Comparison of ENCODE assay signal across 8 cellular contexts in the genomic region with DNA sequence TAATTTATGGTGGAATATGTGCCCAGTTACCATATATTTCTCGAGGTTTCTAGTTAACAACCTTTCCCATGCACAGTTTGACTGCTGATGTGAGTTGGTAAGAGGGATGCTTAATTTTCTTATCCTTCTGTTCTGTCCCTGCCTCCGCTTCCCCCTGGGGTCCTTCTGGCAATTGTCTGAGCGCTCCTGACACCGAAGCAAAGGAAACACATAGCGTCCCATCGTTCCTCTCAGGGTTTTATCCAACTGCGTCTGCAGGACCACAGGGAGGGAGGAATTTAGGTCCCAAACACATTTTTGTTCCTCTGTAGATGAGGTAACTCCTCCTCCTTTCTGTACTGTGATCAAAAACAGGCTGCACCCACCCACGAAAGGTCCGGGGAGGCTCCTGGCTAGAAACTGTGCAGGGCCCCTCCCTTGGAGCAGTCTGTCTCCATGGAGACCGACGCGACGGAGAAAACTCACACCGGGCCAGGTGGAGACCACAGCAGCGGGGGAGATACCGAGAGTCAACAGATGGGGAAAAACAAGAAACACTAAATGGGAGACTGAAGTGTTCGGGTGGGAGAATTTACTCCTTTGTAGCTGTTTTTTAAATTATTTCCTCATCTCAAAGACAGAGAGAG.
DNase-seq lines count a peak whose midpoint lies in the region; ATAC-seq and TF ChIP-seq lines count a peak whose summit lies in the region.

No MANE protein-coding gene starts in this region.

- H3K27ac Mint-ChIP-seq in chondrocyte (ENCODE audit: unreplicated experiment), result peak overlapping the region; percentile 23
- no peak overlapping the region for H3K27ac Mint-ChIP-seq in CD4-positive, alpha-beta memory T cell

- DNase-seq in chondrocyte (ENCODE audit: low spot score), result no peak
- no peak for DNase-seq in activated CD8-positive, alpha-beta memory T cell treated with anti-CD3 and anti-CD28 coated beads, Interleukin-2, amount 50 U/mL, for 4 hours
- DNase-seq in activated CD4-positive, alpha-beta T cell treated with anti-CD3 and anti-CD28 coated beads for 48 hours, result no peak
- DNase-seq in CD4-positive, alpha-beta memory T cell, result no peak

- no peak overlapping the region for H3K27ac ChIP-seq in HUES6 (ENCODE audit: low read depth, low read length)
- H3K27ac ChIP-seq in muscle layer of colon (ENCODE audit: low read depth, low read length), result no peak overlapping the region
- no peak overlapping the region for H3K27ac ChIP-seq in CD4-positive, alpha-beta memory T cell (ENCODE audit: low read depth, low read length)

- no peaks in the 10 kb centered on the region for H3K36me3 Mint-ChIP-seq in chondrocyte (ENCODE audit: low read depth)
- no peaks in the 10 kb centered on the region for H3K36me3 Mint-ChIP-seq in CD4-positive, alpha-beta memory T cell

- H3K27me3 ChIP-seq in HUES6 (ENCODE audit: control insufficient read depth, insufficient read depth, low read length) (no peaks in the 10 kb centered on the region), muscle layer of colon (ENCODE audit: control insufficient read depth in 1 of 2, insufficient read depth in 2 of 2, low read length in 2 of 2) (no peaks in the 10 kb centered on the region)
- no peaks in the 10 kb centered on the region for H3K27me3 ChIP-seq in CD4-positive, alpha-beta memory T cell (ENCODE audit: insufficient read depth, low read length)

- H3K4me1 Mint-ChIP-seq in chondrocyte (ENCODE audit: low read depth), result peaks cover 5% of the 10 kb centered on the region
- H3K4me1 Mint-ChIP-seq in CD4-positive, alpha-beta memory T cell, result no peaks in the 10 kb centered on the region

- POLR2A ChIA-PET in CD4-positive, alpha-beta memory T cell (lab: Charles Lee; ENCODE audit: partially characterized antibody), result no interaction called here

- TF ChIP-seq CTCF in chondrocyte (IDR thresholded peaks at IDR 0.05), result no peak

- ATAC-seq in GM19463 (IDR thresholded peaks at IDR 0.05; ENCODE audit: unreplicated experiment) (peak; percentile 60), GM21723 (IDR thresholded peaks at IDR 0.05; ENCODE audit: unreplicated experiment) (no peak)

- peak overlapping the region; percentile 54 for H3K4me3 ChIP-seq in HUES6 (ENCODE audit: low read depth, low read length)
- H3K4me3 ChIP-seq in muscle layer of colon (ENCODE audit: low read depth in 1 of 2, low read length in 2 of 2), result peak overlapping the region; percentile 17 to 42
- H3K4me3 ChIP-seq in CD4-positive, alpha-beta memory T cell (ENCODE audit: low read length in 2 of 2), result no peak overlapping the region

- peak overlapping the region; percentile 71 for H3K4me3 Mint-ChIP-seq in chondrocyte (ENCODE audit: unreplicated experiment)
- no peak overlapping the region for H3K4me3 Mint-ChIP-seq in CD4-positive, alpha-beta memory T cell

- H3K4me1 ChIP-seq in HUES6 (ENCODE audit: control insufficient read depth, insufficient read depth, low read length) (peaks cover 19% of the 10 kb centered on the region), muscle layer of colon (ENCODE audit: insufficient read depth, low read length) (no peaks in the 10 kb centered on the region)
- H3K4me1 ChIP-seq in CD4-positive, alpha-beta memory T cell (ENCODE audit: insufficient read depth, low read length), result no peaks in the 10 kb centered on the region

- H3K9me3 ChIP-seq in HUES6 (ENCODE audit: control insufficient read depth, insufficient read depth, low read depth, low read length) (no peaks in the 10 kb centered on the region; the same call in 1 of the 2 replicates), muscle layer of colon (ENCODE audit: low read length) (no peaks in the 10 kb centered on the region)
- H3K9me3 ChIP-seq in CD4-positive, alpha-beta memory T cell (ENCODE audit: control insufficient read depth in 1 of 2, low read length in 2 of 2), result no peaks in the 10 kb centered on the region

- no peaks in the 10 kb centered on the region for H3K36me3 ChIP-seq in HUES6 (ENCODE audit: control insufficient read depth, insufficient read depth, low read length)
- no peaks in the 10 kb centered on the region for H3K36me3 ChIP-seq in muscle layer of colon (ENCODE audit: insufficient read depth, low read length)
- H3K36me3 ChIP-seq in CD4-positive, alpha-beta memory T cell (ENCODE audit: insufficient read depth, low read length), result no peaks in the 10 kb centered on the region

- H3K9me3 Mint-ChIP-seq in chondrocyte (ENCODE audit: low read depth), result no peaks in the 10 kb centered on the region
- peaks cover 0 to 6% (median 1%) of the 10 kb centered on the region in 8 donors for H3K9me3 Mint-ChIP-seq in CD4-positive, alpha-beta memory T cell

- intact Hi-C loops in CD4-positive, alpha-beta memory T cell (cut with micrococcal nuclease), result no loop called here

- H3K27me3 Mint-ChIP-seq in chondrocyte (ENCODE audit: low read depth), result peaks cover 5% of the 10 kb centered on the region
- H3K27me3 Mint-ChIP-seq in CD4-positive, alpha-beta memory T cell, result peaks cover 2 to 7% of the 10 kb centered on the region in 2 donors

- H3K9ac ChIP-seq in HUES6 (ENCODE audit: low read length) (no peak overlapping the region), muscle layer of colon (ENCODE audit: low read length) (no peak overlapping the region)

- CTCF ChIA-PET in CD4-positive, alpha-beta memory T cell (lab: Charles Lee; ENCODE audit: partially characterized antibody), result no interaction called here

Comparison
In these comparisons a context has a peak if more than half of its experiments do, and no peak if none do; other contexts are left out.
1. H3K4me3 ChIP-seq: peak in HUES6 (single experiment) and muscle layer of colon (2 of 2); none in CD4-positive, alpha-beta memory T cell (0 of 2).